Comparison of ENCODE assay signal across 10 cellular contexts in the genomic region with DNA sequence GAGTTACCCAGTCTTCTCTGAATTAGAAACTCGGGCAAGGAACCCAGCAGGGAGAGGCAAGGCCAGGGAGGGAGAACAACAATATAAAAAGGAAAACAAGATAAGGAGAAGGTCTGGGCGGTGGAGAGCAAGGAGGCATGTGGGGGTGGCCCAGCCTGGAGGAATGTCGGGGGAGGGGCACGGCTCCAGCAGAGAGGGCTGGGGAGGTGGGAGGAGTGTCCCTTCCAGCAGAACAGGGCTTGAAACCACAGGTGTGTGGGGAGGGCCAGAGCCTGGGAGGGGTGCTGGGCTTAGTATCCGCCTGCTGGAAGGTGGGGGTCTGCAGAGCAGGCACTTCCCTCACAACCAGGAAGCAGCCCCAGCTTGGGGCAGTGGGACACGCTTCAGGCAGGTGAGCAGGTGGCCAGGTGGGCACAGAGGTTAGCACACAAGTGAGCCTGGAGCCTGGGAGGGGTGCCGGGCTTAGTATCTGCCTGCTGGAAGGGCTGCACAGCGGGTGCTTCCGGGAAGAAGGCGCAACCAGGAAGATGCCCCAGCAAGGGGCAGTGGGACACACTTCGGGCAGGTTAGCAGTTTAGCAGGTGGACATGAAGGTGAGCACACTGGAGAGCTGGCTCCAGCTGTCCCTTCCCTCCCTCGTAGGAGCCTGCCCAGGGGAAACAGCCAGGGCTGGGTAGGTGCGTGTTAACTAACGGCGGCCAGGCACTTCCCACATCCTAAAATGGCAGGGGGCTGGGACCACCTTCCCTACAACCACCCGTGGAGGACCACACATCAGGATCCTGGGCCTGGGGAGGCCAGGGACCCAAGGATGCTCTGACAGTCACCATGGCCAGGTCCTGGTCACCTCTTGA. TPM values are rescaled to one million over a fixed set of nuclear protein-coding genes. Genes with fewer than 3 reads are reported as not detected.
DNase-seq lines count a peak whose midpoint lies in the region; ATAC-seq and TF ChIP-seq lines count a peak whose summit lies in the region.
"Had no signal": no experiment of that assay in that cellular context is flagged by ENCODE, and none has a peak within 500 bp of the region (broad histone marks: within the 10 kb centered on the region; RNA-seq: fewer than 3 reads in every experiment).

No MANE protein-coding gene starts in this region.

- in situ Hi-C loops in astrocyte of the cerebellum (cut with HindIII; ENCODE audit: low sequenced_read_pairs): no loop called here

- POLR2A ChIA-PET in activated CD8-positive, alpha-beta T cell treated with anti-CD3 and anti-CD28 coated beads, Interleukin-2, amount 10 ng/mL, durations not matched to agents 7 days and 5 days (lab: Charles Lee): interaction anchor here (0.6 kb wide), 1 partner anchor 569 kb away, joined by 3 read pairs; no protein-coding TSS in a partner anchor

- H3K4me1 Mint-ChIP-seq in stimulated activated memory B cell treated with anti-CD40 and anti-IgM and Interleukin-4, amounts not matched to agents 10 μg/mL and 1 μg/mL and 100 μg/mL, for 72 hours: peaks cover 42% of the 10 kb centered on the region
- peaks cover 16% of the 10 kb centered on the region for H3K4me1 Mint-ChIP-seq in activated CD8-positive, alpha-beta T cell treated with anti-CD3 and anti-CD28 coated beads, Interleukin-2, amount 10 ng/mL, durations not matched to agents 7 days and 5 days (ENCODE audit: low read depth)

- no peak for TF ChIP-seq CTCF in astrocyte of the cerebellum (IDR thresholded peaks at IDR 0.05; ENCODE audit: low read depth, low read length, missing control alignments)

- ATAC-seq in stimulated activated memory B cell treated with anti-CD40 and anti-IgM and Interleukin-4, amounts not matched to agents 10 μg/mL and 1 μg/mL and 100 μg/mL, for 72 hours: no peak
- ATAC-seq in activated CD8-positive, alpha-beta T cell treated with anti-CD3 and anti-CD28 coated beads, Interleukin-2, amount 10 ng/mL, durations not matched to agents 7 days and 5 days: no peak
- ATAC-seq in HG03175 (IDR thresholded peaks at IDR 0.05; ENCODE audit: unreplicated experiment): no peak

- peaks cover 44% of the 10 kb centered on the region for H3K27me3 Mint-ChIP-seq in stimulated activated memory B cell treated with anti-CD40 and anti-IgM and Interleukin-4, amounts not matched to agents 10 μg/mL and 1 μg/mL and 100 μg/mL, for 72 hours
- peaks cover 35% of the 10 kb centered on the region for H3K27me3 Mint-ChIP-seq in activated CD8-positive, alpha-beta T cell treated with anti-CD3 and anti-CD28 coated beads, Interleukin-2, amount 10 ng/mL, durations not matched to agents 7 days and 5 days (ENCODE audit: low read depth)

- peak overlapping the region; percentile 91 for H3K27ac Mint-ChIP-seq in stimulated activated memory B cell treated with anti-CD40 and anti-IgM and Interleukin-4, amounts not matched to agents 10 μg/mL and 1 μg/mL and 100 μg/mL, for 72 hours
- no peak overlapping the region for H3K27ac Mint-ChIP-seq in activated CD8-positive, alpha-beta T cell treated with anti-CD3 and anti-CD28 coated beads, Interleukin-2, amount 10 ng/mL, durations not matched to agents 7 days and 5 days
- H3K27ac Mint-ChIP-seq: T-helper 1 cell treated with Interleukin-12 subunit alpha and Interleukin-12 subunit beta and Interleukin-4 antibody, amounts not matched to agents 30 μg/mL and 1 μg/mL, for 36 hours had no signal

- peak overlapping the region; percentile 69 for H3K4me3 ChIP-seq in astrocyte of the cerebellum (ENCODE audit: low read depth, low read length)

- CTCF ChIA-PET in activated CD8-positive, alpha-beta T cell treated with anti-CD3 and anti-CD28 coated beads, Interleukin-2, amount 10 ng/mL, durations not matched to agents 7 days and 5 days (lab: Charles Lee): no interaction called here

- peaks cover 11% of the 10 kb centered on the region for H3K9me3 Mint-ChIP-seq in stimulated activated memory B cell treated with anti-CD40 and anti-IgM and Interleukin-4, amounts not matched to agents 10 μg/mL and 1 μg/mL and 100 μg/mL, for 72 hours
- H3K9me3 Mint-ChIP-seq in activated CD8-positive, alpha-beta T cell treated with anti-CD3 and anti-CD28 coated beads, Interleukin-2, amount 10 ng/mL, durations not matched to agents 7 days and 5 days (ENCODE audit: insufficient read depth): no peaks in the 10 kb centered on the region

- H3K36me3 Mint-ChIP-seq in stimulated activated memory B cell treated with anti-CD40 and anti-IgM and Interleukin-4, amounts not matched to agents 10 μg/mL and 1 μg/mL and 100 μg/mL, for 72 hours: peaks cover 37% of the 10 kb centered on the region
- no peaks in the 10 kb centered on the region for H3K36me3 Mint-ChIP-seq in activated CD8-positive, alpha-beta T cell treated with anti-CD3 and anti-CD28 coated beads, Interleukin-2, amount 10 ng/mL, durations not matched to agents 7 days and 5 days (ENCODE audit: low read depth)

- DNase-seq in DMS79 treated with DMSO at 0.1 percent for 48 hours (lab: John Stamatoyannopoulos, UW) (peak; percentile 33), DMS79 (lab: John Stamatoyannopoulos, UW) (no peak), astrocyte of the cerebellum (ENCODE audit: low read depth) (no peak), iPS-NIHi11 (ENCODE audit: low spot score) (peak; percentile 80), OCI-M2 (lab: John Stamatoyannopoulos, UW; ENCODE audit: unreplicated experiment) (no peak)
- DNase-seq in activated CD8-positive, alpha-beta T cell treated with anti-CD3 and anti-CD28 coated beads, Interleukin-2, amount 10 ng/mL, durations not matched to agents 7 days and 5 days: no peak
- DNase-seq: amniotic stem cell had no signal

- peak overlapping the region; percentile 1 for H3K4me3 Mint-ChIP-seq in stimulated activated memory B cell treated with anti-CD40 and anti-IgM and Interleukin-4, amounts not matched to agents 10 μg/mL and 1 μg/mL and 100 μg/mL, for 72 hours
- H3K4me3 Mint-ChIP-seq in activated CD8-positive, alpha-beta T cell treated with anti-CD3 and anti-CD28 coated beads, Interleukin-2, amount 10 ng/mL, durations not matched to agents 7 days and 5 days: no peak overlapping the region

RNA-seq across cellular contexts. Expression of a gene that starts 3.1 kb away (rescaled TPM):
- total RNA-seq in activated CD8-positive, alpha-beta T cell treated with anti-CD3 and anti-CD28 coated beads, Interleukin-2, amount 10 ng/mL, durations not matched to agents 7 days and 5 days: under 1 TPM; 0.53 to 0.65 TPM

Comparison
In these comparisons a context has a peak if more than half of its experiments do, and no peak if none do; other contexts are left out.
1. DNase-seq: peak in DMS79 treated with DMSO at 0.1 percent for 48 hours (single experiment) and iPS-NIHi11 (single experiment); none in DMS79 (single experiment), astrocyte of the cerebellum (single experiment), OCI-M2 (single experiment) and activated CD8-positive, alpha-beta T cell treated with anti-CD3 and anti-CD28 coated beads, Interleukin-2, amount 10 ng/mL, durations not matched to agents 7 days and 5 days (single experiment).